36 cellular contexts compared by ENCODE assay signal in the genomic region with DNA sequence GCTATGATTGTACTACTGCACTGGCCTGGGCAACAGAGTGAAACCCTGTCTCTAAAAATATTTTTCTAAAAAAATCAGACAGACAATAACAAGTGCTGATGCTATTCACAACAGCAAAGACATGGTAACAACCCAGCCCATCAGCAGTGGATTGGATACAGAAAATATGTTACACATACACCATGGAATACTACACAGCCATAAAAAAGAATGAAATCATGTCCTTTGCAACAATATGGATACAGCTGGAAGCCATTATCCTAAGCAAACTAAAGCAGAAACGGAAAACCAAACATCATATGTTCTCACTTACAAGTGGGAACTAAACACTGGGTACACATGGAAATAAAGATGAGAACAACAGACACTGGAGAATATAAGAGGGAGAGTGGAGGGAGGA.
"Had no signal": no experiment of that assay in that cellular context is flagged by ENCODE, and none has a peak within 500 bp of the region (broad histone marks: within the 10 kb centered on the region; RNA-seq: fewer than 3 reads in every experiment).

No MANE protein-coding gene starts in this region.

- H3K4me3 ChIP-seq: MG63 had no signal

- H3K27me3 ChIP-seq: MG63 had no signal

- H3K9me3 ChIP-seq: MG63 had no signal

- DNase-seq: Karpas-422, Kasumi-1, MG63, MM.1S, MV-4-11, NCI-H1048, NCI-H1092, NCI-H1092 treated with DMSO at 0.1 percent for 48 hours, NCI-H1105, NCI-H1105 treated with DMSO at 0.1 percent for 48 hours, NCI-H1417, NCI-H1417 treated with DMSO at 0.1 percent for 48 hours, NCI-H1436, NCI-H1436 treated with DMSO at 0.1 percent for 48 hours, NCI-H146, NCI-H1694, NCI-H1694 treated with DMSO at 0.1 percent for 48 hours, NCI-H187, NCI-H187 treated with DMSO at 0.1 percent for 48 hours, NCI-H1930, NCI-H2029, NCI-H2029 treated with DMSO at 0.1 percent for 48 hours, NCI-H2081, NCI-H2081 treated with DMSO at 0.1 percent for 48 hours, NCI-H2107, NCI-H2171, NCI-H2171 treated with DMSO at 0.1 percent for 48 hours, NCI-H2227 treated with DMSO at 0.1 percent for 48 hours, NCI-H226, NCI-H345, NCI-H446, NCI-H446 treated with DMSO at 0.1 percent for 48 hours, NCI-H510A, NCI-H510A treated with DMSO at 0.1 percent for 48 hours, NCI-H524, NCI-H524 treated with DMSO at 0.1 percent for 48 hours had no signal
